Comparison of ENCODE assay signal across 18 cellular contexts in the genomic region with DNA sequence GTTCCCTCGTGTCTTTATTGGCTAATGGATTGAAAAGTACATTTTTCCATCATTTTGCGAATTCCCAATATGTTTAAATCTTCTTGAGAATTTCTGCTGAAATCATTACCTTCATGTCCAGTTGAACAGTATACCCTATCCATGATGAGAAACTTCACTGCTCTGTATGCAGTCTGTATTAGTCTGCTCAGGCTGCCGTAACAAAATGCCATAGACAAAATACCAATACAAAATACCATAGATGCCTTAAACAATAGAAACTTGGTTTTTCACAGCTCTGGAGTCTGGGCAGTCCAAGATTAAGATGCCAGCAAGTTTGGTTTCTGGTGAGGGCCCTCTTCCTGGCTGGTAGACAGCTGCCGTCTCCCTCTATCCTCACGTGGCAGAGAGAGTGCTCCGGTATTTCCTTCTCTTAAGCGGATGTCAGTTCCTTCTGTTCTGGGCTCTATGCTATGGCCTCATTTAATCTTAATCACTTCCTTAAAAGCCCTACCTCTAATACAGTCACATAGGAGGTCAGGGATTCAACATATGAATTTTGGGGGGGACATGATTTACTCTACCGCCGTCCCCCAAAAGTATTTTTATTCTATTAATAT.
"Had no signal": no experiment of that assay in that cellular context is flagged by ENCODE, and none has a peak within 500 bp of the region (broad histone marks: within the 10 kb centered on the region; RNA-seq: fewer than 3 reads in every experiment).

No MANE protein-coding gene starts in this region.

- H3K9me3 ChIP-seq: esophagus muscularis mucosa, neutrophil, uterus had no signal

- H3K27ac ChIP-seq: esophagus muscularis mucosa, neutrophil, uterus, VCaP had no signal

- H3K4me3 ChIP-seq: esophagus muscularis mucosa, uterus had no signal

- H3K36me3 ChIP-seq: esophagus muscularis mucosa, neutrophil, uterus had no signal

- DNase-seq: activated CD4-positive, alpha-beta T cell treated with anti-CD3 and anti-CD28 coated beads for 1 hour; activated CD4-positive, alpha-beta T cell treated with anti-CD3 and anti-CD28 coated beads, Interleukin-2, amount 50 U/mL, for 4 hours; activated naive CD4-positive, alpha-beta T cell treated with Interleukin-2 at 50 U/mL for 16 hours; activated naive CD8-positive, alpha-beta T cell treated with anti-CD3 and anti-CD28 coated beads, Interleukin-2, amount 50 U/mL, for 24 hours; activated T-cell treated with anti-CD3 and anti-CD28 coated beads for 4 hours; cerebellar nuclear complex; left colon; mammary epithelial cell; naive thymus-derived CD8-positive, alpha-beta T cell; retina; stimulated activated CD4-positive, alpha-beta T cell treated with anti-CD3 and anti-CD28 coated beads, Interleukin-2, amount 100 ng/mL, for 48 hours; T1000; uterus had no signal

- H3K4me1 ChIP-seq: uterus had no signal

- H3K27me3 ChIP-seq: esophagus muscularis mucosa, uterus had no signal

- ATAC-seq: activated naive CD8-positive, alpha-beta T cell treated with anti-CD3 and anti-CD28 coated beads, Interleukin-2, amount 50 U/mL, for 24 hours; activated T-helper 17 cell treated with anti-CD3 and anti-CD28 coated beads, Interleukin-2, amount 50 U/mL, for 72 hours; left colon; naive thymus-derived CD8-positive, alpha-beta T cell; stimulated activated memory B cell treated with anti-CD40 and anti-IgM and Interleukin-4, amounts not matched to agents 10 μg/mL and 1 μg/mL and 100 μg/mL, for 72 hours had no signal
